In the genomic region with DNA sequence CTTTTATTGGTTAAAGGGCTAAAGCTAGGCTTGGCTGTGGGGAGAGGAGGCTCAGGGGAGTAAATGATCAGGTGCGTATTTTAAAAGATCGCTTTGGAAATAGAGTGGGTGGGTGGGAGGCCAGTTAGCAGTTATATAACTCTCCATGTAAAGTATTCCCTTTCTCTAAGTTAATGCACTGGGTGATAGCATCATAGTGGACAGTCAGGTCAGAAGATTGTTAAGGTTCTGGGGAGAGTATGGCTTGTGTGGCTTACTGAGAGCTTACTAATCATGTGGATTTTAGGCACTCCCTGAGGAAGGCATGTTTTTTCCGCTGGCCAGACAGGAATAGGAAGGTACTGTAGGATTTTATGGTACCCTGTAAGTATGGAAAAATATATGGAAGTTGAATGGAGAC, we compare ENCODE assay signal across 1 cellular context.
TF ChIP-seq lines count a peak whose summit lies in the region.

No MANE protein-coding gene starts in this region.

TF ChIP-seq in SK-N-SH, 30 proteins besides CTCF, POLR2A, EP300 and RAD21 (continued from another document):
- TF ChIP-seq MAX (IDR thresholded peaks at IDR 0.05; ENCODE audit: low read depth) (no peak), TEAD4 (IDR thresholded peaks at IDR 0.05; ENCODE audit: borderline replicate concordance, insufficient read depth) (no peak), FOXJ3 (CRISPR knock-in tag; IDR thresholded peaks at IDR 0.05) (no peak), TAF1 (IDR thresholded peaks at IDR 0.05; ENCODE audit: borderline replicate concordance, low read depth, low read length) (no peak)
